7 cellular contexts compared by ENCODE assay signal in the genomic region with DNA sequence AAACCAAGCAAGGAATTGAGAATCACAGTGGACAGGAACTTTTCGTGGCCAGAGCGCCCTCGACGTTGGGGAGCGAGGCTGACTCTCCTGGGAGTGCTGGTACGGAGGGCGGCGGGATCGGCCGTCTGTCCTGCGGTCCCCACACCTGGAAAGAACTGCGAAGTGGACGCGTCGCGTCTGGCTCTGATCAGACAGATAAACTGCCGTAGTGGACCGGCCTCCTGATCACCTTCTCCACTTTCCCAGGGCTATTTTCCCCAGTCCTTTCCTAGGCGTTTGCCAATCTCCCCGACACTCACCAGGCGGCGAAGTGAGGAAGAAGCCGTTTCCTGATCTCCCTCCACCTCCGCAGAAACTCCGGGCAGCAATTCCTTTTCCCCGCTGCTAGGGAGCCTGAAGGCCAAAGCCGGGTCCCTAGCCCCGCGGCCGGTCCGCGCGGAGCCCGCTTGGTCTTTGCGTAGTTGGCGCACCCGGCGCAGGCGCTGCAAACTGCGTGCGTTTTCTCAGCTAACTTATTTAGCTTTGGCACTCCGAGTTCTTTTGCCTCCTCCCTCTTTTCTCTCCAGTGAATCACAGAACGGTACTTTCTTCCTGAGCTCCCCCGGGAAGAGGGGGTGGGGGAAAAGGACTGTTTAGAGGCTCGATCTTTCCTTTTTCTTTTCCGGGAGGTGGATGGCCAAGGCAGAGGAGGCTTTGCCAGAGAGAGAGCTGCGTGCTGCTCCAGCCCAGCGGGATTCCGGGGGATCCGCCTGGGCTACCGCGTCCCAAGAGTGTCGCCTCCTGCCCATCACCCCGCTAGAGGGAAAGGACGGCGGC. TPM values are rescaled to one million over a fixed set of nuclear protein-coding genes. Genes with fewer than 3 reads are reported as not detected.
DNase-seq lines count a peak whose midpoint lies in the region; ATAC-seq and TF ChIP-seq lines count a peak whose summit lies in the region.

A gene (minus strand): TSS at position 491 of the 816 bp plus-strand sequence. CDS start 813 bp downstream, outside the sequence.

- peaks cover 6% of the 10 kb centered on the region; the same call in 1 of the 2 replicates for H3K36me3 ChIP-seq in PC-3 (ENCODE audit: low read depth, low read length)
- no peaks in the 10 kb centered on the region for H3K36me3 ChIP-seq in heart right ventricle

- no peaks in the 10 kb centered on the region for H3K27me3 Mint-ChIP-seq in osteocyte (ENCODE audit: unreplicated experiment)

- POLR2A ChIA-PET in PC-3 (lab: Charles Lee; ENCODE audit: unreplicated experiment): interaction anchor here (0.7 kb wide), 1 partner anchor 19 kb away, joined by 4 read pairs; no protein-coding TSS in a partner anchor

- peaks cover 36% of the 10 kb centered on the region for H3K4me1 Mint-ChIP-seq in osteocyte (ENCODE audit: unreplicated experiment)

- peak within 1 kb of the TSS; percentile 98 for H3K27ac Mint-ChIP-seq in osteocyte (ENCODE audit: unreplicated experiment)

- no peaks in the 10 kb centered on the region for H4K20me1 ChIP-seq in PC-3 (ENCODE audit: low read length)

- peak within 1 kb of the TSS; percentile 73 for H3K27ac ChIP-seq in PC-3 (ENCODE audit: low read length)
- peak within 1 kb of the TSS in 9 of 10 donors; percentile 68 to 86 (median 79) for H3K27ac ChIP-seq in heart right ventricle

- intact Hi-C loops in PC-3 (cut with micrococcal nuclease): loop anchor here (1.0 to 5.0 kb wide), 2 partner anchors 20 to 38 kb away; no protein-coding TSS in a partner anchor
- intact Hi-C loops in heart right ventricle (cut with DNase I): no loop called here

- no peaks in the 10 kb centered on the region for H3K27me3 ChIP-seq in PC-3 (ENCODE audit: low read length)
- peaks cover 0 to 49% (median 17%) of the 10 kb centered on the region in 7 donors for H3K27me3 ChIP-seq in heart right ventricle

- H3K9ac ChIP-seq in PC-3 (ENCODE audit: low read length): peak within 1 kb of the TSS; percentile 88

- peaks cover 8% of the 10 kb centered on the region for H3K9me3 Mint-ChIP-seq in osteocyte (ENCODE audit: unreplicated experiment)

- H2AFZ ChIP-seq in PC-3 (ENCODE audit: low read length): peak within 1 kb of the TSS; percentile 78

- H3K9me3 ChIP-seq in PC-3 (ENCODE audit: low read length) (no peaks in the 10 kb centered on the region), heart right ventricle (peaks cover 0 to 7% (median 0%) of the 10 kb centered on the region in 11 donors)

- no peaks in the 10 kb centered on the region for H3K9me2 ChIP-seq in PC-3 (replicated peaks; ENCODE audit: low read length)

- H3F3A ChIP-seq in PC-3 (ENCODE audit: low read length, unreplicated experiment): no peaks in the 10 kb centered on the region

- in situ Hi-C loops in astrocyte of the cerebellum (cut with HindIII; ENCODE audit: low sequenced_read_pairs): no loop called here

- TF ChIP-seq CTCF in PC-3 (conservative IDR thresholded peaks at IDR 0.05; ENCODE audit: low read depth, low read length): no peak
- peak; percentile 23 for TF ChIP-seq CTCF in astrocyte of the cerebellum (IDR thresholded peaks at IDR 0.05; ENCODE audit: low read depth, low read length, missing control alignments)
- no peak for TF ChIP-seq CTCF in heart right ventricle (IDR thresholded peaks at IDR 0.05)
- TF ChIP-seq CTCF in osteocyte (IDR thresholded peaks at IDR 0.05): peak; percentile 24

- DNase-seq in PC-3 (peak; percentile 64), astrocyte of the cerebellum (ENCODE audit: low read depth) (peak; percentile 74), heart right ventricle (peak; percentile 34 to 57), osteocyte (ENCODE audit: extremely low spot score, unreplicated experiment) (peak; percentile 90), cerebellar nuclear complex (lab: John Stamatoyannopoulos, UW) (no peak), AML-193 (lab: John Stamatoyannopoulos, UW) (no peak)

- peaks cover 68% of the 10 kb centered on the region for H3K79me2 ChIP-seq in PC-3 (ENCODE audit: low read length)

- H3K4me2 ChIP-seq in PC-3 (ENCODE audit: low read length): peak within 1 kb of the TSS; percentile 88

- peaks cover 19% of the 10 kb centered on the region for H3K4me1 ChIP-seq in PC-3 (ENCODE audit: insufficient read depth, low read length)
- peaks cover 0 to 16% (median 6%) of the 10 kb centered on the region in 9 donors for H3K4me1 ChIP-seq in heart right ventricle

- CTCF ChIA-PET in PC-3 (lab: Charles Lee): interaction anchor here (0.7 kb wide), 1 partner anchor 399 kb away, joined by 4 read pairs; no protein-coding TSS in a partner anchor

- ATAC-seq in GM18909 (IDR thresholded peaks at IDR 0.05; ENCODE audit: poor library complexity, unreplicated experiment) (peak; percentile 54), PC-3 (peak; percentile 48), heart right ventricle (peak; percentile 64 to 83 (median 76))

- peak within 1 kb of the TSS; percentile 74 for H3K4me3 ChIP-seq in PC-3 (ENCODE audit: low read length)
- H3K4me3 ChIP-seq in astrocyte of the cerebellum (ENCODE audit: low read depth, low read length): peak within 1 kb of the TSS; percentile 81
- H3K4me3 ChIP-seq in heart right ventricle: peak within 1 kb of the TSS; percentile 12 to 72 (median 62)

- TSS peak; percentile 47 for BruUV-seq in PC-3 (replicated peaks; lab: Mats Ljungman, UMichigan)

- WGBS in heart right ventricle, 2 donors: 1% methylated on average over 55 to 56 of the region's 56 CpGs

- H3K36me3 Mint-ChIP-seq in osteocyte (ENCODE audit: unreplicated experiment): peaks cover 5% of the 10 kb centered on the region

- H3K4me3 Mint-ChIP-seq in osteocyte (ENCODE audit: unreplicated experiment): peak within 1 kb of the TSS; percentile 93

RNA-seq across cellular contexts. Expression of the gene that starts here (rescaled TPM):
- total RNA-seq in PC-3 (2014; rRNA removed) (16.4 and 19.1 TPM in 2 replicates), heart right ventricle (1 to 10 TPM in 6 of 10 donors, under 1 TPM in 4; 0.59 to 6.6 (median 1.4) TPM), osteocyte (61.7 and 63.3 TPM in 2 replicates)
- polyA plus RNA-seq in heart right ventricle: under 1 TPM; 0.44 to 0.52 TPM

Comparison
In these comparisons a context has a peak if more than half of its experiments do, and no peak if none do; other contexts are left out.
1. DNase-seq: peak in PC-3 (single experiment), astrocyte of the cerebellum (single experiment), heart right ventricle (2 of 2) and osteocyte (single experiment); none in cerebellar nuclear complex (0 of 2) and AML-193 (0 of 2).
2. CTCF ChIP-seq: peak in astrocyte of the cerebellum (single experiment) and osteocyte (single experiment); none in PC-3 (single experiment) and heart right ventricle (0 of 9).
3. Peak in every context shown above with its lines, with median percentiles within 50 percentile points of each other: ATAC-seq and H3K4me3 ChIP-seq.